34 cellular contexts compared by ENCODE assay signal in the genomic region with DNA sequence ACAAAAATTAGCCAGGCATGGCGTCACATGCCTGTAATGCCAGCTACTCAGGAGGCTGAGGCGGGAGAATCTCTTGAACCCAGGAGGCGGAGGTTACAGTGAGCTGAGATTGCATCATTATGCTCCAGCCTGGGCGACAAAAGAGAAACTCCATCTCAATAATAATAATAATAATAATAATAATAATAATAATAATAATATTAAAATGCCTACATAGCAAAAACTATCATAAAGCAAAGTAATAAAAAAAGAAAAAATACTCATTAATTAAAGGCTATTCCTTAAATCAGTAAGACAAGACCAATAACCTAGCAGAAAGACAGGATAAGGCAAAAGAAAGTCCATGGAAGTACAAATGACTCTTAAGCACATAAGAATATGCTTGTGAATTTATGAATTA.
"Had no signal": no experiment of that assay in that cellular context is flagged by ENCODE, and none has a peak within 500 bp of the region (broad histone marks: within the 10 kb centered on the region; RNA-seq: fewer than 3 reads in every experiment).

No MANE protein-coding gene starts in this region.

- H3K4me3 ChIP-seq: MG63 had no signal

- H3K9me3 ChIP-seq: MG63 had no signal

- H3K27me3 ChIP-seq: MG63 had no signal

- DNase-seq: Karpas-422, Kasumi-1, MG63, MM.1S, MV-4-11, NCI-H1048, NCI-H1092, NCI-H1092 treated with DMSO at 0.1 percent for 48 hours, NCI-H1105, NCI-H1105 treated with DMSO at 0.1 percent for 48 hours, NCI-H1417, NCI-H1417 treated with DMSO at 0.1 percent for 48 hours, NCI-H1436, NCI-H1436 treated with DMSO at 0.1 percent for 48 hours, NCI-H146, NCI-H1694, NCI-H1694 treated with DMSO at 0.1 percent for 48 hours, NCI-H187, NCI-H187 treated with DMSO at 0.1 percent for 48 hours, NCI-H1930, NCI-H2029, NCI-H2029 treated with DMSO at 0.1 percent for 48 hours, NCI-H2081, NCI-H2081 treated with DMSO at 0.1 percent for 48 hours, NCI-H2107, NCI-H2171, NCI-H2171 treated with DMSO at 0.1 percent for 48 hours, NCI-H2227 treated with DMSO at 0.1 percent for 48 hours, NCI-H226, NCI-H345, NCI-H446, NCI-H446 treated with DMSO at 0.1 percent for 48 hours, NCI-H510A, NCI-H510A treated with DMSO at 0.1 percent for 48 hours had no signal
